In genomic region chr2:180177534-180177933, GRCh38 we compare ENCODE assay signal across 1 cellular context.
TF ChIP-seq lines count a peak whose summit lies in the region.

No MANE protein-coding gene starts in this region.

TF ChIP-seq in SK-N-SH, 30 proteins besides CTCF, POLR2A, EP300 and RAD21 (continued from another document):
- no peak for TF ChIP-seq REST (IDR thresholded peaks at IDR 0.05; ENCODE audit: low read depth, low read length)
- TF ChIP-seq MXI1 (IDR thresholded peaks at IDR 0.05; ENCODE audit: low read depth, low read length): no peak
- TF ChIP-seq GABPA (IDR thresholded peaks at IDR 0.05; ENCODE audit: low read depth): no peak
- peak; percentile 63; the same call in 1 of the 2 replicates for TF ChIP-seq GATA2 (CRISPR knock-in tag; IDR thresholded peaks at IDR 0.05)
TF ChIP-seq in SK-N-SH: peak in this region for 2.
